Comparison of ENCODE assay signal across 25 cellular contexts in the genomic region with DNA sequence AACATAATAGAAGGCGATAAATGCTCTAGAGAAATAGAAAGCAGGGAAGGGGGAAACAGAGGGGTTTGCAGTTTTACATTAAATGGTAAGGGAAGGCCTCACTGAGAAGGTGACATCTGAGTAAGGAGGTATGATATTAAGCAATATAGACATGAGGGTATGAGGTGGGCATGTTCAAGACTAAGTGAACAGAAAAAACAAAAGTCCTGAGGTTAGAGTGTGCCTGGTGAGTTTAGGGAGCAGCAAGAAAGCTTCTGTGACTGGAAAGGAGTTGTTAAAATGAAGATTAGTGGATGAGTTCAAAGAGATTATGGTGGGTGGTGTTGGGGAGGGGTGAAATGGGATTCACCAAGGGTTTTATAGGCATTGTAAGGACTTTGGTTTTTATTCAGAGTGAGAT. TPM values are rescaled to one million over a fixed set of nuclear protein-coding genes. Genes with fewer than 3 reads are reported as not detected.
A peak's percentile ranks its signal among the peaks of the same experiment; 100 is the strongest.
DNase-seq lines count a peak whose midpoint lies in the region; TF ChIP-seq lines count a peak whose summit lies in the region.
"Had no signal": no experiment of that assay in that cellular context is flagged by ENCODE, and none has a peak within 500 bp of the region (broad histone marks: within the 10 kb centered on the region; RNA-seq: fewer than 3 reads in every experiment).

No MANE protein-coding gene starts in this region.

- H3K36me3 Mint-ChIP-seq in MCF 10A (ENCODE audit: insufficient read depth, unreplicated experiment) (peaks cover 7% of the 10 kb centered on the region), endodermal cell (ENCODE audit: low read depth) (peaks cover 5% of the 10 kb centered on the region)

- H3K4me3 ChIP-seq in mammary epithelial cell (replicated peaks in 1 of 3; ENCODE audit: insufficient read depth in 1 of 3, low read depth in 2 of 3, low read length in 3 of 3) (no peak overlapping the region), endodermal cell (ENCODE audit: low read length) (no peak overlapping the region)
- H3K4me3 ChIP-seq: adrenal gland, body of pancreas, left ventricle myocardium inferior, ovary, skin epidermis had no signal

- no peaks in the 10 kb centered on the region for H3K9me3 ChIP-seq in mammary epithelial cell (replicated peaks; ENCODE audit: insufficient read depth, low read length)
- no peaks in the 10 kb centered on the region for H3K9me3 ChIP-seq in endodermal cell (ENCODE audit: control insufficient read depth, low read length)
- H3K9me3 ChIP-seq: adrenal gland, body of pancreas, left ventricle myocardium inferior, ovary, SK-N-SH had no signal

- peaks cover 96% of the 10 kb centered on the region for H3K79me2 ChIP-seq in mammary epithelial cell (ENCODE audit: insufficient read depth, low read length)

- CTCF ChIA-PET in MCF 10A (lab: Yijun Ruan, JAX) = interaction anchor here (1.1 to 1.6 kb wide), 2 partner anchors 10 to 117 kb away, joined by 4 to 5 read pairs; no protein-coding TSS in a partner anchor
- CTCF ChIA-PET in mammary epithelial cell (lab: Charles Lee; ENCODE audit: low non-redundant PET) = no interaction called here

- BruUV-seq in MCF 10A (replicated peaks; lab: Mats Ljungman, UMichigan) (no TSS peak), mammary epithelial cell (replicated peaks; lab: Mats Ljungman, UMichigan) (no TSS peak)

- H3K27me3 Mint-ChIP-seq in MCF 10A (ENCODE audit: insufficient read depth, unreplicated experiment) (no peaks in the 10 kb centered on the region), endodermal cell (ENCODE audit: insufficient read depth) (no peaks in the 10 kb centered on the region)

- POLR2A ChIA-PET in MCF 10A (lab: Yijun Ruan, JAX) = interaction anchor here (0.7 to 7.0 kb wide), 3 partner anchors 7 to 71 kb away, joined by 3 to 90 read pairs (median 4); partner anchors contain the start of gene RPRD2

- peaks cover 8% of the 10 kb centered on the region for H3K4me1 ChIP-seq in mammary epithelial cell (ENCODE audit: insufficient read depth, low read length)
- no peaks in the 10 kb centered on the region for H3K4me1 ChIP-seq in endodermal cell (ENCODE audit: control insufficient read depth, insufficient read depth, low read length)

- H4K20me1 ChIP-seq in mammary epithelial cell (ENCODE audit: insufficient read depth, low read length) = no peaks in the 10 kb centered on the region

- in situ Hi-C loops in mammary epithelial cell (cut with MboI; ENCODE audit: low sequenced_read_pairs in 2 of 2) = no loop called here

- intact Hi-C loops in MCF 10A (cut with micrococcal nuclease) = no loop called here
- intact Hi-C loops in mammary epithelial cell (cut with micrococcal nuclease) = no loop called here

- no peak overlapping the region for H3K9ac ChIP-seq in mammary epithelial cell (ENCODE audit: insufficient read depth, low read length)
- H3K9ac ChIP-seq in endodermal cell (ENCODE audit: extremely low read depth, low read length, poor library complexity, severe bottlenecking) = no peak overlapping the region
- H3K9ac ChIP-seq: SK-N-SH had no signal

- TF ChIP-seq CTCF in MCF 10A (IDR thresholded peaks at IDR 0.05; ENCODE audit: unreplicated experiment) (no peak), mammary epithelial cell (conservative IDR thresholded peaks at IDR 0.05 in 1 of 2, IDR thresholded peaks at IDR 0.05 in 1 of 2; ENCODE audit: extremely low read depth in 1 of 2, insufficient read depth in 1 of 2, low read depth in 1 of 2, low read length in 2 of 2) (no peak), endodermal cell (conservative IDR thresholded peaks at IDR 0.05) (no peak)

- H3K4me3 Mint-ChIP-seq in MCF 10A (ENCODE audit: unreplicated experiment) = no peak overlapping the region
- H3K4me3 Mint-ChIP-seq in endodermal cell = no peak overlapping the region

- DNase-seq in MCF 10A (ENCODE audit: unreplicated experiment) = no peak
- no peak for DNase-seq in mammary epithelial cell
- DNase-seq in NCI-H82 (lab: John Stamatoyannopoulos, UW) = peak; percentile 77
- no peak for DNase-seq in endodermal cell
- no peak for DNase-seq in NCI-H69 (lab: John Stamatoyannopoulos, UW)
- DNase-seq in NCI-H345 (lab: John Stamatoyannopoulos, UW) = no peak
- no peak for DNase-seq in HPDE6-E6E7 (ENCODE audit: extremely low spot score)
- DNase-seq: activated CD4-positive, alpha-beta T cell treated with anti-CD3 and anti-CD28 coated beads for 4 hours; activated effector memory CD4-positive, alpha-beta T cell treated with Interleukin-2 at 50 U/mL for 16 hours; adrenal gland; body of pancreas; C1 segment of cervical spinal cord; cerebellar nuclear complex; left ventricle myocardium inferior; NCI-H146; NCI-H2107; NCI-H446 treated with DMSO at 0.1 percent for 48 hours; NK-92 treated with Interleukin-12 subunit alpha and Interleukin-12 subunit beta, amount 100 ng/mL, for 24 hours; ovary; PC-3; retina; SK-N-SH; T-helper 2 cell; trophoblast cell had no signal

- H3K27me3 ChIP-seq in mammary epithelial cell (ENCODE audit: insufficient read depth, low read length) (no peaks in the 10 kb centered on the region), endodermal cell (ENCODE audit: control insufficient read depth, insufficient read depth, low read length, poor library complexity, severe bottlenecking) (no peaks in the 10 kb centered on the region)
- H3K27me3 ChIP-seq: adrenal gland, body of pancreas, ovary had no signal

- no peak overlapping the region for H2AFZ ChIP-seq in mammary epithelial cell (ENCODE audit: low read depth, low read length)

- H3K27ac ChIP-seq in mammary epithelial cell (ENCODE audit: insufficient read depth, low read depth, low read length) (no peak overlapping the region), endodermal cell (ENCODE audit: low read depth, low read length) (no peak overlapping the region)
- H3K27ac ChIP-seq: adrenal gland, body of pancreas, left ventricle myocardium inferior, ovary, skin epidermis had no signal

- whole genome bisulfite sequencing in mammary epithelial cell (ENCODE audit: low coverage, missing lambda C conversion rate) = 100% methylated on average over 1 of the region's 1 CpG
- 91 to 97% methylated on average over 1 of the region's 1 CpG for WGBS in endodermal cell (ENCODE audit: insufficient coverage in 1 of 2, insufficient read length in 1 of 2), 2 experiments

- dilution Hi-C loops in mammary epithelial cell (cut with HindIII; ENCODE audit: low sequenced_read_pairs) = loop anchor here (5.0 kb wide), 2 partner anchors 45 to 85 kb away; no protein-coding TSS in a partner anchor

- H3K4me1 Mint-ChIP-seq in MCF 10A (ENCODE audit: insufficient read depth, unreplicated experiment) (peaks cover 47% of the 10 kb centered on the region), endodermal cell (peaks cover 22% of the 10 kb centered on the region)

- no peaks in the 10 kb centered on the region for H3K9me3 Mint-ChIP-seq in MCF 10A (ENCODE audit: unreplicated experiment)
- H3K9me3 Mint-ChIP-seq in endodermal cell = no peaks in the 10 kb centered on the region

- no peak overlapping the region for H3K4me2 ChIP-seq in mammary epithelial cell (ENCODE audit: insufficient read depth, low read depth, low read length)
- H3K4me2 ChIP-seq: SK-N-SH had no signal

- H3K27ac Mint-ChIP-seq in MCF 10A (ENCODE audit: low read depth, unreplicated experiment) = peak overlapping the region; percentile 5
- peak overlapping the region; percentile 49 for H3K27ac Mint-ChIP-seq in endodermal cell

- H3K36me3 ChIP-seq in mammary epithelial cell (ENCODE audit: insufficient read depth, low read length) (no peaks in the 10 kb centered on the region), endodermal cell (ENCODE audit: control insufficient read depth, insufficient read depth, low read length) (no peaks in the 10 kb centered on the region)
- H3K36me3 ChIP-seq: adrenal gland, left ventricle myocardium inferior, ovary had no signal

RNA-seq across cellular contexts. Expression of gene RPRD2, which starts 8.6 kb away (rescaled TPM):
- total RNA-seq in MCF 10A (2022) (35.2 and 37.4 TPM in 2 replicates), mammary epithelial cell (10 to 100 TPM; 12.7 to 22.7 TPM), endodermal cell (10 to 100 TPM; 33.1 to 35.9 TPM)
- polyA plus RNA-seq in mammary epithelial cell = 12.6 TPM
- 19.4 TPM for polyA minus RNA-seq in mammary epithelial cell
- polyA plus RNA-seq in endodermal cell (2013, experiment 1 of 2) = 31.4 TPM
- 28.7 TPM for polyA plus RNA-seq in endodermal cell (2013, experiment 2 of 2)

RNA-seq across cellular contexts. Expression of gene PRPF3, which starts 51.2 kb away (rescaled TPM):
- total RNA-seq in MCF 10A (2022) (104 and 106 TPM in 2 replicates), mammary epithelial cell (10 to 100 TPM; 29.0 to 52.3 TPM), endodermal cell (10 to 100 TPM; 70.7 to 75.6 TPM)
- 17.1 TPM for polyA plus RNA-seq in mammary epithelial cell
- 36.1 TPM for polyA minus RNA-seq in mammary epithelial cell
- polyA plus RNA-seq in endodermal cell (2013, experiment 1 of 2) = 57.9 TPM
- polyA plus RNA-seq in endodermal cell (2013, experiment 2 of 2) = 50.1 TPM
